ENCODE assay signal across 8 cellular contexts in genomic region chr2:55923091-55923977, GRCh38. TPM values are rescaled to one million over a fixed set of nuclear protein-coding genes. Genes with fewer than 3 reads are reported as not detected.
DNase-seq lines count a peak whose midpoint lies in the region; ATAC-seq and TF ChIP-seq lines count a peak whose summit lies in the region.

Gene EFEMP1, minus strand, starts transcription at chr2:55923782. Its CDS starts 1,342 bp downstream, at chr2:55922440.

- TF ChIP-seq CTCF in Loucy (conservative IDR thresholded peaks at IDR 0.05; ENCODE audit: low read length) (no peak), ascending aorta (IDR thresholded peaks at IDR 0.05) (no peak), hepatocyte (IDR thresholded peaks at IDR 0.05; ENCODE audit: poor library complexity) (no peak)

- ATAC-seq in HG02623 (IDR thresholded peaks at IDR 0.05; ENCODE audit: unreplicated experiment): no peak

- H3K9me3 ChIP-seq in Loucy (ENCODE audit: insufficient read depth, low read depth, low read length) (no peaks in the 10 kb centered on the region), ascending aorta (no peaks in the 10 kb centered on the region), hepatocyte (ENCODE audit: low read depth) (no peaks in the 10 kb centered on the region)

- H3K27me3 ChIP-seq in Loucy (ENCODE audit: insufficient read depth, low read length, poor library complexity, severe bottlenecking) (no peaks in the 10 kb centered on the region), ascending aorta (no peaks in the 10 kb centered on the region), hepatocyte (peaks cover 42% of the 10 kb centered on the region)

- no peaks in the 10 kb centered on the region for H3K9me2 ChIP-seq in Loucy (replicated peaks; ENCODE audit: low read depth, low read length)
- H3K9me2 ChIP-seq in hepatocyte (replicated peaks; ENCODE audit: insufficient read depth): no peaks in the 10 kb centered on the region

- no peak within 1 kb of the TSS for H3K9ac ChIP-seq in Loucy (ENCODE audit: low read depth, low read length, poor library complexity, severe bottlenecking)

- no peaks in the 10 kb centered on the region for H3F3A ChIP-seq in Loucy (ENCODE audit: low read depth)

- WGBS in hepatocyte (ENCODE audit: low lambda C conversion rate, missing lambda C conversion rate): under 1% methylated on average over 47 of the region's 69 CpGs

- H3K4me2 ChIP-seq in Loucy (ENCODE audit: low read depth, low read length, poor library complexity, severe bottlenecking): no peak within 1 kb of the TSS
- H3K4me2 ChIP-seq in hepatocyte: peak within 1 kb of the TSS; percentile 98

- intact Hi-C loops in ascending aorta (cut with DNase I): loop anchor here (2.0 to 10.0 kb wide), 5 partner anchors 36 to 149 kb away; no protein-coding TSS in a partner anchor

- no peaks in the 10 kb centered on the region for H3K4me1 ChIP-seq in Loucy (ENCODE audit: insufficient read depth, low read length, poor library complexity, severe bottlenecking)
- H3K4me1 ChIP-seq in ascending aorta: peaks cover 0 to 6% of the 10 kb centered on the region in 2 donors
- H3K4me1 ChIP-seq in hepatocyte (ENCODE audit: insufficient read depth): no peaks in the 10 kb centered on the region

- H3K27ac ChIP-seq in ascending aorta: peak within 1 kb of the TSS; percentile 74 to 80
- H3K27ac ChIP-seq in hepatocyte: peak within 1 kb of the TSS; percentile 62

- H3K4me3 ChIP-seq in Loucy (ENCODE audit: low read length, poor library complexity, severe bottlenecking) (no peak within 1 kb of the TSS), ascending aorta (peak within 1 kb of the TSS; percentile 66 to 83), hepatocyte (peak within 1 kb of the TSS; percentile 96)

- no peaks in the 10 kb centered on the region for H3K36me3 ChIP-seq in Loucy (ENCODE audit: insufficient read depth, low read length)
- no peaks in the 10 kb centered on the region for H3K36me3 ChIP-seq in ascending aorta
- H3K36me3 ChIP-seq in hepatocyte (replicated peaks; ENCODE audit: insufficient read depth, low read depth): no peaks in the 10 kb centered on the region

- H2AFZ ChIP-seq in Loucy (ENCODE audit: low read length): peak within 1 kb of the TSS; percentile 47; the same call in 1 of the 2 replicates
- peak within 1 kb of the TSS; percentile 70 for H2AFZ ChIP-seq in hepatocyte

- DNase-seq in stimulated activated CD4-positive, alpha-beta T cell treated with anti-CD3 and anti-CD28 coated beads, Interleukin-15, amount 100 ng/mL, for 24 hours: peak; percentile 6
- DNase-seq in stimulated activated CD4-positive, alpha-beta T cell treated with anti-CD3 and anti-CD28 coated beads, Interleukin-4, amount 100 ng/mL, for 24 hours: no peak
- DNase-seq in ascending aorta (ENCODE audit: low spot score in 2 of 2): peak in 1 of 2 donors; percentile 87
- peak; percentile 80 for DNase-seq in hepatocyte (ENCODE audit: low spot score)
- DNase-seq in retina: peak; percentile 83
- DNase-seq in stimulated activated naive CD4-positive, alpha-beta T cell treated with Interleukin-2 at 50 U/mL for 16 hours (lab: John Stamatoyannopoulos, UW): no peak

- H3K79me2 ChIP-seq in Loucy (ENCODE audit: insufficient read depth, low read length) (no peaks in the 10 kb centered on the region), hepatocyte (no peaks in the 10 kb centered on the region)

- H4K20me1 ChIP-seq in Loucy (ENCODE audit: insufficient read depth, low read length, poor library complexity, severe bottlenecking): no peaks in the 10 kb centered on the region
- H4K20me1 ChIP-seq in hepatocyte (ENCODE audit: insufficient read depth, poor library complexity, severe bottlenecking): no peaks in the 10 kb centered on the region

RNA-seq across cellular contexts. Expression of gene EFEMP1, which starts in this region (rescaled TPM):
- total RNA-seq in ascending aorta (1,320 TPM), hepatocyte (54.6 and 70.0 TPM in 2 replicates)
- 63.4 and 67.9 TPM in 2 replicates for polyA plus RNA-seq in hepatocyte

Comparison
In these comparisons a context has a peak if more than half of its experiments do, and no peak if none do; other contexts are left out.
1. RNA of gene EFEMP1 (total RNA-seq): 1,320 TPM in ascending aorta (single experiment); 54.6 to 70.0 TPM in hepatocyte; every median in the first group is over 10 times any median in the second.
2. DNase-seq: peak in stimulated activated CD4-positive, alpha-beta T cell treated with anti-CD3 and anti-CD28 coated beads, Interleukin-15, amount 100 ng/mL, for 24 hours (single experiment), hepatocyte (single experiment) and retina (single experiment); none in stimulated activated CD4-positive, alpha-beta T cell treated with anti-CD3 and anti-CD28 coated beads, Interleukin-4, amount 100 ng/mL, for 24 hours (single experiment) and stimulated activated naive CD4-positive, alpha-beta T cell treated with Interleukin-2 at 50 U/mL for 16 hours (single experiment).